In genomic region chr11:69792611-69793010, GRCh38 we compare ENCODE assay signal across 1 cellular context.
TF ChIP-seq lines count a peak whose summit lies in the region.

No MANE protein-coding gene starts in this region.

TF ChIP-seq in H1, 55 proteins besides CTCF, POLR2A, EP300 and RAD21:
- TF ChIP-seq JUND (IDR thresholded peaks at IDR 0.05; ENCODE audit: low read length): no peak
